8 cellular contexts compared by ENCODE assay signal in the genomic region with DNA sequence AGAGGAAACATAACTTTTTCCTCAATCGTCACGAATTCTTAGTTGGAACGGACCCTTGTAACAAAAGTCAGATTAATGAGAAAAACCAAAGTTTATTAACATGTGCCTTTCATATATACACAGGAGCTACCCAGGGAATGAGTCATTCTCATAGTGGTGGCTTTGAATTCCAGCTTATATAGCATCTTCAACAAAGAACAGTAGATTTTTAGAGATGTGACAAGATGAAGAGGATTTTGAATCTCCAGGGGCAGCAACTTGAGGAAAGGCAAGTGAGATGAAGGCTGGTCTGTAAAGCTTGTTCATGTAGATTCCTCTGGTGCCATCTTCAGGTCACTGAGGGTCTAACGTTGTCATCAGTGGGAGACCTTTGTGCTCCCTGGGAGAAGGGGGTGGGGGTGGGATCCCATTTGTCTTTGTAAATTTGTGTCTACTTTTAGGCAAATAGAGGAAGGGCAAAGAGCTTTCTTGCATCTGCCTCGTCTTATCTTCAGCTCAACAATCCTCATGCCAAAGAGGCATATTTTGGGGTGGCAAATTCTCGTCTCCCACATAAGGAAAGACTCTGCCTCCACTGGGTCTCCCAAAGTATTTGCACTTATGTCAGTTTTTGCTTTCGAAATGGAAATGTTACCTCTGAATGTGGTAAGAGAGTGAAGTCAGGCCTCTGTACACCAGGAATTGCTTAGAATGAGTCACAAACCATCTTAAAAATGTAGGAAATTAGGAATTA. TPM values are rescaled to one million over a fixed set of nuclear protein-coding genes. Genes with fewer than 3 reads are reported as not detected.
DNase-seq lines count a peak whose midpoint lies in the region; ATAC-seq and TF ChIP-seq lines count a peak whose summit lies in the region.

No MANE protein-coding gene starts in this region.

- H3K9me3 ChIP-seq in SJCRH30 (replicated peaks), result no peaks in the 10 kb centered on the region

- ATAC-seq in HG03457 (IDR thresholded peaks at IDR 0.05; ENCODE audit: unreplicated experiment), result no peak

- peak; percentile 55; the same call in 2 of the 3 replicates for TF ChIP-seq CTCF in GM12872 (IDR thresholded peaks at IDR 0.05; ENCODE audit: insufficient read depth, low read depth, low read length)

- DNase-seq in SJCRH30 (peak; percentile 39 to 62), foreskin melanocyte (peak; percentile 63), NCI-H187 (lab: John Stamatoyannopoulos, UW) (no peak), NK-92 (lab: John Stamatoyannopoulos, UW; ENCODE audit: unreplicated experiment) (no peak), anterior cingulate cortex (lab: John Stamatoyannopoulos, UW) (no peak)

- H3K4me1 ChIP-seq in ACC112 (ENCODE audit: control insufficient read depth, insufficient read depth, low read length, unreplicated experiment) (peaks cover 62% of the 10 kb centered on the region), SJCRH30 (peaks cover 25% of the 10 kb centered on the region)

- H3K36me3 ChIP-seq in ACC112 (ENCODE audit: insufficient read depth, low read length) (no peaks in the 10 kb centered on the region), SJCRH30 (no peaks in the 10 kb centered on the region)

- H3K4me3 ChIP-seq in ACC112 (ENCODE audit: low read depth, low read length), result peak overlapping the region; percentile 17; the same call in 1 of the 2 replicates
- peak overlapping the region; percentile 6; the same call in 1 of the 2 replicates for H3K4me3 ChIP-seq in SJCRH30

- H3K27ac ChIP-seq in ACC112 (ENCODE audit: low read depth, low read length) (peak overlapping the region; percentile 88), SJCRH30 (peak overlapping the region; percentile 64)

- H2AFZ ChIP-seq in ACC112 (ENCODE audit: low read length, unreplicated experiment), result no peak overlapping the region

- H3K79me2 ChIP-seq in ACC112 (ENCODE audit: control insufficient read depth, insufficient read depth, low read length, unreplicated experiment), result no peaks in the 10 kb centered on the region

- H3K27me3 ChIP-seq in ACC112 (ENCODE audit: insufficient read depth, low read length) (no peaks in the 10 kb centered on the region), SJCRH30 (no peaks in the 10 kb centered on the region)

RNA-seq across cellular contexts. Expression of gene CLEC3B, which starts 29.5 kb away (rescaled TPM):
- not detected in 2 replicates for total RNA-seq in SJCRH30 (2014; rRNA removed; shearing (Covaris generic))

Comparison
In these comparisons a context has a peak if more than half of its experiments do, and no peak if none do; other contexts are left out.
1. DNase-seq: peak in SJCRH30 (2 of 2) and foreskin melanocyte (single experiment); none in NCI-H187 (0 of 2), NK-92 (single experiment) and anterior cingulate cortex (0 of 58).